8 cellular contexts compared by ENCODE assay signal in the genomic region with DNA sequence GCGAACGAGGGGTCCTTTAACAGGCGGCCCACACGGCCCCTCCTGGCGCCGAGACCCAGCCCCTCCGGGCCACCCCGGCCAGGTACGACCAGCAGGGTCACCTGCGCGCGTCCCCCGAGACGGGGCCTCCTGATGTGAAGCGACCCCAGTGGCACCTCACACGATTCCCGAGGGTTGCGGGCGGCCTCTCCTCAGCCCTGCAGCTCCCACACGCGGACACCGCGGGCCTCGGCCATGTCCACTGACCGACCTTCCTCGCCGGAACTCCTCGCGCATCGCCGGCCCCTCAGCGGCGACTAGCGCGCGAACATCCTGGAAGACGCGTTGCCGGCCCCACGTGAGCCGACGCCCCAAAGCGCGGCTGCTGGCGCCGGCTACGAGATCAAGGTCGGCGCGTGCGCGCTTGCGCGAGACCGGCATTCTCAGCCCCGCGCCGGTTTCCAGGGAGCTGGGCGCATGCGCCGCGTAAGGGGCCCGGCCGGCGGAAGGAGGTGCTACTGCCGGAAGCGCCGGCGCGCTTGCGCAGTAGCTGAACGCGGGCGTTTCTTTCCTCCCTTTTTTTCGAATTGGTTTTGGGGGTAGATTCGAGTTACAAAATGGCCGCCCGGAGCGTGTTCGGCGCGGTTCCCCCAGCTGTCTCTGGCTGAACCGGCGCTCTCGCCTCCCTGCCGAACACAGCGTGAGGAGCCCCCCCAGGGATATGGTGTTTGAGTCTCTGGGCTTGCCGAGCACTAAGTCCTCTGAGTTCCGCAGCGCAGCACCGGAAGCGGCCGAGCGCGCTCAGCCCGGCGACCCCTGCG. TPM values are rescaled to one million over a fixed set of nuclear protein-coding genes. Genes with fewer than 3 reads are reported as not detected.
DNase-seq lines count a peak whose midpoint lies in the region; ATAC-seq and TF ChIP-seq lines count a peak whose summit lies in the region.

A gene with protein sequence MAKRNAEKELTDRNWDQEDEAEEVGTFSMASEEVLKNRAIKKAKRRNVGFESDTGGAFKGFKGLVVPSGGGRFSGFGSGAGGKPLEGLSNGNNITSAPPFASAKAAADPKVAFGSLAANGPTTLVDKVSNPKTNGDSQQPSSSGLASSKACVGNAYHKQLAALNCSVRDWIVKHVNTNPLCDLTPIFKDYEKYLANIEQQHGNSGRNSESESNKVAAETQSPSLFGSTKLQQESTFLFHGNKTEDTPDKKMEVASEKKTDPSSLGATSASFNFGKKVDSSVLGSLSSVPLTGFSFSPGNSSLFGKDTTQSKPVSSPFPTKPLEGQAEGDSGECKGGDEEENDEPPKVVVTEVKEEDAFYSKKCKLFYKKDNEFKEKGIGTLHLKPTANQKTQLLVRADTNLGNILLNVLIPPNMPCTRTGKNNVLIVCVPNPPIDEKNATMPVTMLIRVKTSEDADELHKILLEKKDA (plus strand): TSS at position 509 of the 800 bp plus-strand sequence. CDS start 4,253 bp downstream, outside the sequence.

- H3K36me3 Mint-ChIP-seq in activated B cell treated with CpG ODN at 0.5 μM for 24 hours (ENCODE audit: low read depth): peaks cover 26% of the 10 kb centered on the region

- no peaks in the 10 kb centered on the region for H3K27me3 Mint-ChIP-seq in activated B cell treated with CpG ODN at 0.5 μM for 24 hours

- H3K27ac ChIP-seq in caudate nucleus (ENCODE audit: low read depth, low read length): peak within 1 kb of the TSS; percentile 80

- H3K4me1 Mint-ChIP-seq in activated B cell treated with CpG ODN at 0.5 μM for 24 hours: peaks cover 38% of the 10 kb centered on the region

- H3K27ac Mint-ChIP-seq in activated B cell treated with CpG ODN at 0.5 μM for 24 hours: peak within 1 kb of the TSS; percentile 90

- no peaks in the 10 kb centered on the region for H3K9me3 Mint-ChIP-seq in activated B cell treated with CpG ODN at 0.5 μM for 24 hours

- DNase-seq in AG08396 (ENCODE audit: low spot score) (peak; percentile 100), NCI-H345 (lab: John Stamatoyannopoulos, UW) (peak; percentile 93), activated B cell treated with CpG ODN at 0.5 μM for 24 hours (peak; percentile 97), caudate nucleus (lab: John Stamatoyannopoulos, UW) (peak in 60 of 61 donors; percentile 24 to 94 (median 84)), iris pigment epithelial cell (ENCODE audit: low read depth) (peak; percentile 97)
- peak; percentile 94 for DNase-seq in stimulated activated CD4-positive, alpha-beta T cell treated with anti-CD3 and anti-CD28 coated beads, Interleukin-12 subunit alpha, Interleukin-12 subunit beta, amount 100 ng/mL, for 4 hours

- H3K4me3 Mint-ChIP-seq in activated B cell treated with CpG ODN at 0.5 μM for 24 hours: peak within 1 kb of the TSS; percentile 97

- no peak for TF ChIP-seq CTCF in activated B cell treated with CpG ODN at 0.5 μM for 24 hours (IDR thresholded peaks at IDR 0.05)

- POLR2A ChIA-PET in activated B cell treated with CpG ODN at 0.5 μM for 24 hours (lab: Charles Lee): interaction anchor here (0.6 to 1.6 kb wide), 7 partner anchors 9 to 890 kb away, joined by 3 to 20 read pairs (median 5); no protein-coding TSS in a partner anchor

- ATAC-seq in GM18909 (IDR thresholded peaks at IDR 0.05; ENCODE audit: poor library complexity, unreplicated experiment) (peak; percentile 82), HG03175 (IDR thresholded peaks at IDR 0.05; ENCODE audit: unreplicated experiment) (peak; percentile 87), activated B cell treated with CpG ODN at 0.5 μM for 24 hours (ENCODE audit: low read depth) (peak; percentile 78)

- CTCF ChIA-PET in activated B cell treated with CpG ODN at 0.5 μM for 24 hours (lab: Charles Lee): interaction anchor here (0.9 kb wide), 1 partner anchor 71 kb away, joined by 6 read pairs; no protein-coding TSS in a partner anchor

- intact Hi-C loops in activated B cell treated with CpG ODN at 0.5 μM for 24 hours (cut with micrococcal nuclease): loop anchor here (1.0 to 10.0 kb wide), 5 partner anchors 54 to 271 kb away; a partner anchor contains a TSS

RNA-seq across cellular contexts. Expression of the gene that starts here (rescaled TPM):
- total RNA-seq in activated B cell treated with CpG ODN at 0.5 μM for 24 hours: 91.2 and 112 TPM in 2 replicates

Comparison
In these comparisons a context has a peak if more than half of its experiments do, and no peak if none do; other contexts are left out.
1. Peak in every context shown above with its lines: DNase-seq, ATAC-seq and H3K27ac ChIP-seq.